ENCODE assay signal across 1 cellular context in genomic region chr9:12783767-12784460, GRCh38.
TF ChIP-seq lines count a peak whose summit lies in the region.

No MANE protein-coding gene starts in this region.

TF ChIP-seq in HepG2, 621 proteins besides CTCF, POLR2A, EP300 and RAD21 (continued from another document):
- TF ChIP-seq CHD2 (IDR thresholded peaks at IDR 0.05; ENCODE audit: low read depth, low read length) (no peak), HOXA5 (CRISPR knock-in tag; IDR thresholded peaks at IDR 0.05) (no peak), ZNF296 (CRISPR knock-in tag; conservative IDR thresholded peaks at IDR 0.05) (no peak), ZNF160 (CRISPR knock-in tag; IDR thresholded peaks at IDR 0.05) (peak; percentile 70; the same call in 1 of the 2 replicates), ZNF619 (CRISPR knock-in tag; IDR thresholded peaks at IDR 0.05) (no peak), LCORL (IDR thresholded peaks at IDR 0.05) (no peak), LCORL (CRISPR knock-in tag; IDR thresholded peaks at IDR 0.05) (no peak), USF2 (IDR thresholded peaks at IDR 0.05; ENCODE audit: low read depth, low read length) (no peak), USF2 (CRISPR knock-in tag; IDR thresholded peaks at IDR 0.05; ENCODE audit: borderline replicate concordance) (no peak), SOX13 (IDR thresholded peaks at IDR 0.05) (no peak), SOX13 (CRISPR knock-in tag; conservative IDR thresholded peaks at IDR 0.05 in 1 of 2, IDR thresholded peaks at IDR 0.05 in 1 of 2) (0 out of 4 replicates have a peak, but pooled peaks of 1 of the 2 experiments have one; percentile 25), ZBTB8A (CRISPR knock-in tag; IDR thresholded peaks at IDR 0.05; ENCODE audit: borderline replicate concordance, low read depth) (no peak), MAFF (IDR thresholded peaks at IDR 0.05; ENCODE audit: low read depth, low read length) (no peak), HDAC2 (CRISPR knock-in tag; IDR thresholded peaks at IDR 0.05) (no peak), JDP2 (CRISPR knock-in tag; IDR thresholded peaks at IDR 0.05; ENCODE audit: borderline replicate concordance) (no peak), ZNF432 (CRISPR knock-in tag; IDR thresholded peaks at IDR 0.05; ENCODE audit: borderline replicate concordance) (no peak), FOSL2 (CRISPR knock-in tag; IDR thresholded peaks at IDR 0.05) (no peak), TOPORS (CRISPR knock-in tag; IDR thresholded peaks at IDR 0.05) (no peak), ZC3H13 (CRISPR knock-in tag; IDR thresholded peaks at IDR 0.05) (no peak), THRA (CRISPR knock-in tag; IDR thresholded peaks at IDR 0.05; ENCODE audit: borderline replicate concordance) (no peak), ASH2L (IDR thresholded peaks at IDR 0.05; ENCODE audit: insufficient read length, low read depth, low read length) (peak; percentile 36), RCOR2 (CRISPR knock-in tag; IDR thresholded peaks at IDR 0.05) (no peak)
